ENCODE assay signal across 8 cellular contexts in the genomic region with DNA sequence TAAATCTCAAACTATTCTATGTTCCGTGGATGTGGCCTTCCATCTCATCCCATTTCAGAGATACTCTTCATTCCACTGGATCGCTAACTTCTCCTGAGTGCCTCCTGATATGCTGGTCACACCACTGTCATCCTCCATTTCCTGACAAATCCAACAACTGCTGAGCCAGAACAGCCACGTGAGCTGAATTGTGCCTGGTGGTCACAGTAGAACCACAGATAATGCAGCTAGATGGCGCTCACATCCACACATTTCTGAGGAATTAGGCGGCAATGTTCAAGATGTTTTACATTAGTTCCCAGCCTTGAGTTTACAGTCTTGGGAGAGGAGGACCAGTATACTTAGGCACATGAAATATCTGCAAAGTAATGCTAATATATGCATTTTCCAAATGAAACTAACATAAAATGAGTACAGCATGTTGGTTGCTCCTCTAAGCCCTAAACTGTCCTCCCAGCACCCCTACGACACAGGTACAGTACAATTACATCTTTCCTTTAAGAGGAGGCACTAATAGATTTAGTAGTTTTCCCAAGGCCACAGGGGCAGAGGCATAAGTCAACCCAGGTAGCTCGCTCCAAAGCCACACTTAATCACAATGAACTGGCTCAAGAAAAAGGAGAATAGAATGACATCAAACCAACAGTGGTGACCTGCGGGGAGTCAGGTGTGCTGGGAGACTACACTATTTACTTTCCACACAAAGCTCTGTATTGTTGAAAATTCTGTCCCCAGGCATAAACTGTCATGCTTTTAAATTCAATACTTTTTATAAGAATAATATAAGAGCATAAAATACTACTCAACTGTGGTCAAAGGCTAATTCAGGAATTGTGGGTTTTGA.
DNase-seq lines count a peak whose midpoint lies in the region; ATAC-seq and TF ChIP-seq lines count a peak whose summit lies in the region.

No MANE protein-coding gene starts in this region.

- H2AFZ ChIP-seq in Karpas-422 (ENCODE audit: low read length) = 0 out of 2 replicates have a peak overlapping the region, but pooled peaks have one; percentile 11

- no peak overlapping the region for H3K27ac Mint-ChIP-seq in osteocyte (ENCODE audit: unreplicated experiment)

- no peak overlapping the region for H3K4me3 ChIP-seq in Karpas-422 (ENCODE audit: low read length)

- peak; percentile 85 for TF ChIP-seq CTCF in osteocyte (IDR thresholded peaks at IDR 0.05)

- H3K4me2 ChIP-seq in Karpas-422 (ENCODE audit: low read depth, low read length, poor library complexity, severe bottlenecking) = peak overlapping the region; percentile 29

- H3K4me3 Mint-ChIP-seq in osteocyte (ENCODE audit: unreplicated experiment) = no peak overlapping the region

- H4K20me1 ChIP-seq in Karpas-422 (ENCODE audit: insufficient read depth, low read depth, low read length) = no peaks in the 10 kb centered on the region

- no peaks in the 10 kb centered on the region for H3K79me2 ChIP-seq in Karpas-422 (ENCODE audit: low read length)

- H3K27me3 Mint-ChIP-seq in osteocyte (ENCODE audit: unreplicated experiment) = no peaks in the 10 kb centered on the region

- H3K36me3 Mint-ChIP-seq in osteocyte (ENCODE audit: unreplicated experiment) = no peaks in the 10 kb centered on the region

- peak overlapping the region; percentile 24; the same call in 1 of the 2 replicates for H3K9ac ChIP-seq in Karpas-422 (ENCODE audit: low read length)

- ATAC-seq in GM19023 (IDR thresholded peaks at IDR 0.05; ENCODE audit: unreplicated experiment) = peak; percentile 55

- H3K9me2 ChIP-seq in Karpas-422 (replicated peaks; ENCODE audit: insufficient read depth, low read length) = no peaks in the 10 kb centered on the region

- no peaks in the 10 kb centered on the region for H3K9me3 Mint-ChIP-seq in osteocyte (ENCODE audit: unreplicated experiment)

- peak overlapping the region; percentile 71 for H3K27ac ChIP-seq in Karpas-422 (ENCODE audit: low read length)

- no peaks in the 10 kb centered on the region for H3K36me3 ChIP-seq in Karpas-422 (ENCODE audit: insufficient read depth, low read length)

- peaks cover 49% of the 10 kb centered on the region for H3K4me1 ChIP-seq in Karpas-422 (ENCODE audit: low read length)

- no peaks in the 10 kb centered on the region for H3K9me3 ChIP-seq in Karpas-422 (ENCODE audit: low read length)

- H3K4me1 Mint-ChIP-seq in osteocyte (ENCODE audit: unreplicated experiment) = peaks cover 30% of the 10 kb centered on the region

- DNase-seq in Ammon's horn (ENCODE audit: low spot score) = peak; percentile 93
- peak; percentile 92 for DNase-seq in Karpas-422
- DNase-seq in RPMI7951 (ENCODE audit: low read depth) = peak; percentile 83
- DNase-seq in activated gamma-delta T cell treated with anti-CD3 and anti-CD28 coated beads, Interleukin-2, amount 50 U/mL, for 16 hours (ENCODE audit: low read depth) = peak; percentile 29
- DNase-seq in germinal center (ENCODE audit: low spot score) = peak; percentile 67
- DNase-seq in osteocyte (ENCODE audit: extremely low spot score, unreplicated experiment) = peak; percentile 88
- DNase-seq in ureter (ENCODE audit: low spot score) = peak; percentile 68

- no peaks in the 10 kb centered on the region for H3K27me3 ChIP-seq in Karpas-422 (ENCODE audit: low read length)

Comparison
In these comparisons a context has a peak if more than half of its experiments do, and no peak if none do; other contexts are left out.
1. DNase-seq: peak in every context shown above with its lines; median percentile 93 in Ammon's horn; 92 in Karpas-422; 88 in osteocyte; 83 in RPMI7951; 68 in ureter; 67 in germinal center; 29 in activated gamma-delta T cell treated with anti-CD3 and anti-CD28 coated beads, Interleukin-2, amount 50 U/mL, for 16 hours.